14 cellular contexts compared by ENCODE assay signal in genomic region chr1:230126529-230127104, GRCh38. TPM values are rescaled to one million over a fixed set of nuclear protein-coding genes. Genes with fewer than 3 reads are reported as not detected.
A peak's percentile ranks its signal among the peaks of the same experiment; 100 is the strongest.
DNase-seq lines count a peak whose midpoint lies in the region; ATAC-seq and TF ChIP-seq lines count a peak whose summit lies in the region.
"Had no signal": no experiment of that assay in that cellular context is flagged by ENCODE, and none has a peak within 500 bp of the region (broad histone marks: within the 10 kb centered on the region; RNA-seq: fewer than 3 reads in every experiment).

No MANE protein-coding gene starts in this region.

- 70 to 76% methylated on average over 16 of the region's 16 CpGs for WGBS in tibial nerve, 2 donors

- no peak overlapping the region for H3K4me3 ChIP-seq in tibial nerve
- H3K4me3 ChIP-seq: right lobe of liver had no signal

- H3K9me3 ChIP-seq in T-helper 17 cell (ENCODE audit: control insufficient read depth, low read length, poor library complexity, severe bottlenecking) (no peaks in the 10 kb centered on the region), tibial nerve (no peaks in the 10 kb centered on the region)
- H3K9me3 ChIP-seq: right lobe of liver had no signal

- TF ChIP-seq EP300 in tibial nerve (IDR thresholded peaks at IDR 0.05), result no peak

- no peaks in the 10 kb centered on the region for H3K27me3 ChIP-seq in tibial nerve
- H3K27me3 ChIP-seq: right lobe of liver had no signal

- H3K36me3 ChIP-seq in tibial nerve, result no peaks in the 10 kb centered on the region
- H3K36me3 ChIP-seq: right lobe of liver had no signal

- H3K36me3 Mint-ChIP-seq in stimulated activated naive CD8-positive, alpha-beta T cell treated with anti-CD3 and anti-CD28 coated beads, Interleukin-15, Interleukin-2, amounts not matched to agents 100 ng/mL and 50 ng/mL, for 24 hours (ENCODE audit: low read depth), result peaks cover 4% of the 10 kb centered on the region
- H3K36me3 Mint-ChIP-seq in T-helper 17 cell (ENCODE audit: low read depth), result no peaks in the 10 kb centered on the region
- H3K36me3 Mint-ChIP-seq in glutamatergic neuron (ENCODE audit: unreplicated experiment), result no peaks in the 10 kb centered on the region

- H3K9me3 Mint-ChIP-seq in stimulated activated naive CD8-positive, alpha-beta T cell treated with anti-CD3 and anti-CD28 coated beads, Interleukin-15, Interleukin-2, amounts not matched to agents 100 ng/mL and 50 ng/mL, for 24 hours, result no peaks in the 10 kb centered on the region
- H3K9me3 Mint-ChIP-seq in glutamatergic neuron (ENCODE audit: unreplicated experiment), result peaks cover 3% of the 10 kb centered on the region

- peak overlapping the region in 3 of 4 donors; percentile 8 to 71 (median 62) for H3K27ac ChIP-seq in tibial nerve
- H3K27ac ChIP-seq: epithelial cell of prostate, HL-60, right lobe of liver had no signal

- H3K4me1 Mint-ChIP-seq in stimulated activated naive CD8-positive, alpha-beta T cell treated with anti-CD3 and anti-CD28 coated beads, Interleukin-15, Interleukin-2, amounts not matched to agents 100 ng/mL and 50 ng/mL, for 24 hours (ENCODE audit: low read depth), result peaks cover 82% of the 10 kb centered on the region
- peaks cover 42% of the 10 kb centered on the region for H3K4me1 Mint-ChIP-seq in T-helper 17 cell
- peaks cover 41% of the 10 kb centered on the region for H3K4me1 Mint-ChIP-seq in glutamatergic neuron (ENCODE audit: low read depth, unreplicated experiment)

- H3K27me3 Mint-ChIP-seq in stimulated activated naive CD8-positive, alpha-beta T cell treated with anti-CD3 and anti-CD28 coated beads, Interleukin-15, Interleukin-2, amounts not matched to agents 100 ng/mL and 50 ng/mL, for 24 hours, result no peaks in the 10 kb centered on the region
- H3K27me3 Mint-ChIP-seq in T-helper 17 cell, result no peaks in the 10 kb centered on the region
- H3K27me3 Mint-ChIP-seq in glutamatergic neuron (ENCODE audit: unreplicated experiment), result peaks cover 7% of the 10 kb centered on the region

- ATAC-seq in stimulated activated naive CD8-positive, alpha-beta T cell treated with anti-CD3 and anti-CD28 coated beads, Interleukin-15, Interleukin-2, amounts not matched to agents 100 U/mL and 50 U/mL, for 24 hours, result no peak
- no peak for ATAC-seq in T-helper 17 cell
- no peak for ATAC-seq in HG03520 (IDR thresholded peaks at IDR 0.05; ENCODE audit: unreplicated experiment)
- ATAC-seq: left lobe of liver had no signal

- no peak for DNase-seq in stimulated activated naive CD8-positive, alpha-beta T cell treated with anti-CD3 and anti-CD28 coated beads, Interleukin-15, Interleukin-2, amounts not matched to agents 100 U/mL and 50 U/mL, for 24 hours
- DNase-seq in T-helper 17 cell, result no peak
- DNase-seq in glutamatergic neuron, result no peak
- no peak for DNase-seq in tibial nerve (ENCODE audit: low spot score in 2 of 2)
- DNase-seq in HT-29 (ENCODE audit: low spot score), result no peak
- DNase-seq in NCI-H187 (lab: John Stamatoyannopoulos, UW), result no peak
- DNase-seq: activated CD4-positive, CD25-positive, alpha-beta regulatory T cell; activated gamma-delta T cell treated with Interleukin-2 at 50 U/mL for 16 hours; right lobe of liver had no signal

- peak overlapping the region; percentile 63 for H3K4me3 Mint-ChIP-seq in stimulated activated naive CD8-positive, alpha-beta T cell treated with anti-CD3 and anti-CD28 coated beads, Interleukin-15, Interleukin-2, amounts not matched to agents 100 ng/mL and 50 ng/mL, for 24 hours
- H3K4me3 Mint-ChIP-seq in T-helper 17 cell (peak overlapping the region; percentile 60), glutamatergic neuron (ENCODE audit: unreplicated experiment) (no peak overlapping the region)

- peaks cover 0 to 82% (median 28%) of the 10 kb centered on the region in 4 donors for H3K4me1 ChIP-seq in tibial nerve

- H3K27ac Mint-ChIP-seq in stimulated activated naive CD8-positive, alpha-beta T cell treated with anti-CD3 and anti-CD28 coated beads, Interleukin-15, Interleukin-2, amounts not matched to agents 100 ng/mL and 50 ng/mL, for 24 hours, result peak overlapping the region; percentile 87
- peak overlapping the region; percentile 90 for H3K27ac Mint-ChIP-seq in T-helper 17 cell
- peak overlapping the region; percentile 62 for H3K27ac Mint-ChIP-seq in glutamatergic neuron (ENCODE audit: unreplicated experiment)

- TF ChIP-seq POLR2A in tibial nerve (IDR thresholded peaks at IDR 0.05), result no peak

- TF ChIP-seq CTCF in glutamatergic neuron (IDR thresholded peaks at IDR 0.05; ENCODE audit: partially characterized antibody, unreplicated experiment), result no peak
- TF ChIP-seq CTCF in tibial nerve (IDR thresholded peaks at IDR 0.05), result no peak

RNA-seq across cellular contexts. Expression of gene GALNT2, which starts 59.6 kb away (rescaled TPM):
- total RNA-seq in T-helper 17 cell, result 10 to 100 TPM; 16.6 to 19.8 TPM
- 35.2 TPM for total RNA-seq in glutamatergic neuron (ENCODE audit: unreplicated experiment)
- total RNA-seq in tibial nerve, result 10 to 100 TPM; 47.9 to 78.6 (median 60.0) TPM
- total RNA-seq in HT-29 (2014; rRNA removed; shearing (Covaris generic)), result 23.6 and 25.5 TPM in 2 replicates
